Comparison of ENCODE assay signal across 8 cellular contexts in genomic region chr12:12008931-12009611, GRCh38.
A peak's percentile ranks its signal among the peaks of the same experiment; 100 is the strongest.
DNase-seq lines count a peak whose midpoint lies in the region; ATAC-seq and TF ChIP-seq lines count a peak whose summit lies in the region.

No MANE protein-coding gene starts in this region.

- no peaks in the 10 kb centered on the region for H3K27me3 Mint-ChIP-seq in CD4-positive, alpha-beta T cell
- H3K27me3 Mint-ChIP-seq in activated T-cell treated with anti-CD3 and anti-CD28 coated beads, Interleukin-2, amount 50 U/mL, for 24 hours, result no peaks in the 10 kb centered on the region

- peak overlapping the region; percentile 96 for H3K27ac Mint-ChIP-seq in CD4-positive, alpha-beta T cell
- H3K27ac Mint-ChIP-seq in activated T-cell treated with anti-CD3 and anti-CD28 coated beads, Interleukin-2, amount 50 U/mL, for 24 hours, result peak overlapping the region; percentile 99

- peak overlapping the region; percentile 78 for H3K4me3 Mint-ChIP-seq in CD4-positive, alpha-beta T cell
- H3K4me3 Mint-ChIP-seq in activated T-cell treated with anti-CD3 and anti-CD28 coated beads, Interleukin-2, amount 50 U/mL, for 24 hours, result peak overlapping the region; percentile 73

- H3K9me3 ChIP-seq in CD4-positive, alpha-beta T cell (ENCODE audit: control insufficient read depth, low read length), result no peaks in the 10 kb centered on the region
- no peaks in the 10 kb centered on the region for H3K9me3 ChIP-seq in suprapubic skin
- no peaks in the 10 kb centered on the region for H3K9me3 ChIP-seq in stomach

- TF ChIP-seq CTCF in CD4-positive, alpha-beta T cell (IDR thresholded peaks at IDR 0.05), result peak; percentile 24
- TF ChIP-seq CTCF in suprapubic skin (IDR thresholded peaks at IDR 0.05) (no peak), stomach (IDR thresholded peaks at IDR 0.05) (no peak)

- H3K27me3 ChIP-seq in CD4-positive, alpha-beta T cell (ENCODE audit: control insufficient read depth, insufficient read depth, low read length), result no peaks in the 10 kb centered on the region
- no peaks in the 10 kb centered on the region for H3K27me3 ChIP-seq in suprapubic skin
- H3K27me3 ChIP-seq in stomach, result no peaks in the 10 kb centered on the region

- no peak for TF ChIP-seq POLR2A in suprapubic skin (IDR thresholded peaks at IDR 0.05)
- no peak for TF ChIP-seq POLR2A in stomach (IDR thresholded peaks at IDR 0.05)

- H3K27ac ChIP-seq in CD4-positive, alpha-beta T cell (ENCODE audit: low read depth, low read length), result peak overlapping the region; percentile 74
- H3K27ac ChIP-seq in suprapubic skin (peak overlapping the region; percentile 2), stomach (peak overlapping the region in 1 of 5 donors; percentile 50)

- peaks cover 30% of the 10 kb centered on the region for H3K4me1 ChIP-seq in suprapubic skin
- peaks cover 10 to 29% (median 14%) of the 10 kb centered on the region in 4 donors for H3K4me1 ChIP-seq in stomach

- intact Hi-C loops in CD4-positive, alpha-beta T cell (cut with DNase I, micrococcal nuclease), result loop anchor here in 1 of 2 experiments (1.0 to 10.0 kb wide), 3 partner anchors 11 to 357 kb away; no protein-coding TSS in a partner anchor
- intact Hi-C loops in stomach (cut with DNase I; ENCODE audit: low total_unique reads), result no loop called here

- peaks cover 80% of the 10 kb centered on the region for H3K4me1 Mint-ChIP-seq in CD4-positive, alpha-beta T cell (ENCODE audit: low read depth)
- peaks cover 86% of the 10 kb centered on the region for H3K4me1 Mint-ChIP-seq in activated T-cell treated with anti-CD3 and anti-CD28 coated beads, Interleukin-2, amount 50 U/mL, for 24 hours (ENCODE audit: low read depth)

- peak; percentile 65 for ATAC-seq in CD4-positive, alpha-beta T cell (ENCODE audit: poor library complexity)
- peak; percentile 33 for ATAC-seq in GM19438 (IDR thresholded peaks at IDR 0.05; ENCODE audit: low read depth, unreplicated experiment)
- peak; percentile 51 for ATAC-seq in HG03469 (IDR thresholded peaks at IDR 0.05; ENCODE audit: unreplicated experiment)

- peak in 9 of 10 experiments; percentile 39 to 55 (median 44) for DNase-seq in CD4-positive, alpha-beta T cell
- DNase-seq in NCI-H526 treated with DMSO at 0.1 percent for 48 hours (lab: John Stamatoyannopoulos, UW), result peak; percentile 65
- DNase-seq in activated T-cell treated with anti-CD3 and anti-CD28 coated beads, Interleukin-2, amount 50 U/mL, for 24 hours, result peak; percentile 75
- DNase-seq in iPS DF 19.7 (ENCODE audit: low read depth, low spot score), result peak; percentile 89
- no peak for DNase-seq in suprapubic skin (ENCODE audit: low spot score in 2 of 2)
- no peak for DNase-seq in stomach

- H3K36me3 ChIP-seq in suprapubic skin (no peaks in the 10 kb centered on the region), stomach (no peaks in the 10 kb centered on the region)

- TF ChIP-seq EP300 in suprapubic skin (IDR thresholded peaks at IDR 0.05), result no peak
- TF ChIP-seq EP300 in stomach (IDR thresholded peaks at IDR 0.05), result no peak

- H3K9me3 Mint-ChIP-seq in CD4-positive, alpha-beta T cell, result no peaks in the 10 kb centered on the region
- H3K9me3 Mint-ChIP-seq in activated T-cell treated with anti-CD3 and anti-CD28 coated beads, Interleukin-2, amount 50 U/mL, for 24 hours, result peaks cover 14% of the 10 kb centered on the region

- no peaks in the 10 kb centered on the region for H3K36me3 Mint-ChIP-seq in CD4-positive, alpha-beta T cell (ENCODE audit: low read depth)
- peaks cover 9% of the 10 kb centered on the region for H3K36me3 Mint-ChIP-seq in activated T-cell treated with anti-CD3 and anti-CD28 coated beads, Interleukin-2, amount 50 U/mL, for 24 hours (ENCODE audit: low read depth)

- 67% methylated on average over 13 of the region's 13 CpGs for WGBS in suprapubic skin
- 75 to 90% (median 83%) methylated on average over 13 of the region's 13 CpGs for WGBS in stomach, 5 donors

- H3K4me3 ChIP-seq in suprapubic skin (no peak overlapping the region), stomach (no peak overlapping the region)

- POLR2A ChIA-PET in CD4-positive, alpha-beta T cell (lab: Charles Lee), result interaction anchor here (0.8 to 3.4 kb wide), 10 partner anchors 9 to 360 kb away, joined by 3 to 38 read pairs (median 8); partner anchors contain the start of genes ETV6 and MANSC1

- CTCF ChIA-PET in CD4-positive, alpha-beta T cell (lab: Charles Lee), result interaction anchor here (1.1 to 4.5 kb wide), 8 partner anchors 9 to 464 kb away, joined by 3 to 29 read pairs (median 5); no protein-coding TSS in a partner anchor

Comparison
In these comparisons a context has a peak if more than half of its experiments do, and no peak if none do; other contexts are left out.
1. DNase-seq: peak in CD4-positive, alpha-beta T cell (9 of 10), NCI-H526 treated with DMSO at 0.1 percent for 48 hours (single experiment), activated T-cell treated with anti-CD3 and anti-CD28 coated beads, Interleukin-2, amount 50 U/mL, for 24 hours (single experiment) and iPS DF 19.7 (single experiment); none in suprapubic skin (0 of 2) and stomach (single experiment).
2. Peak in every context shown above with its lines, with median percentiles within 50 percentile points of each other: ATAC-seq.